8 cellular contexts compared by ENCODE assay signal in the genomic region with DNA sequence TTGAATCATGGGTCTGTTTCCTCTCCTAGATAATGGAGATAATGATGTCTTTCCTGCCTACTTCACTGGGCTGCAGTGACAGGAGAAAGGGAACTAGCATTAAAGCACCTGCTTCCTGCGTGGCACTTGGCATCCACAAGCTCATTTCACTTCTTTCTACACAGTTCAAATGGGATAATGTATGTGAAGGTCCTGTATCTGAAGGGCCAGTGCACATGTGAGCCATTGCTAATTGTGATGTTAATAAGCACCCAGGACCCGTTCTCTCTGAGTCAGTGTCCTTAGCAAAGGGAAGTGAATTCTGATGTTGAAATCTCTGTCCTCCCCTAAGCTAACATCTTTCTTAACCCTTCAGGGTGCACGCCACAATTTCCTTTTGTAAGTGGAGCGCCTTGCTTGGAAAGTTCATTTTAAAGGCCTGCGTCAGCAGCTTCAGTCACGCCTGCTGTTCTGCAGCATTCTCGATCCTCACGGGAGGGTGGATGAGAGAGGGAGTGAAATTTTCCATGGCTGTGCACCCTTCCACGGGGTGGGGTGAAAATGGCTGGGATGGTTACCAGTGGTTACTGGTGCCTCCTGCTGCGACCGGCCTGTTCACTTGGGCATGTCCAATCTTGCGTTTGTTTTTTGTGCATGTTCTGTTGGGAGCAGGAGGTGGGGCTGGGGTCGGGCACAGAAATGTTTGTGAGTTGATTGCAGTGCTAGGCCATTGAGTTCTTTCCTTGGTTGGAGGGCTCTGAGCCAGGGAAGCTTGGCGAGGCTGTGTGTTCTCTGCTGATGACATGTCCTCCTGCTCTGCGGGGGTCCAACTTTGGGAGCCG. TPM values are rescaled to one million over a fixed set of nuclear protein-coding genes. Genes with fewer than 3 reads are reported as not detected.
A peak's percentile ranks its signal among the peaks of the same experiment; 100 is the strongest.
DNase-seq lines count a peak whose midpoint lies in the region; ATAC-seq, FAIRE-seq and TF ChIP-seq lines count a peak whose summit lies in the region.

No MANE protein-coding gene starts in this region.

- H3K27ac ChIP-seq in left lung, result peak overlapping the region; percentile 58 to 82

- H3K36me3 ChIP-seq in bronchial epithelial cell (ENCODE audit: control insufficient read depth, insufficient read depth, low read length) (peaks cover 9% of the 10 kb centered on the region), left lung (peaks cover 0 to 7% of the 10 kb centered on the region in 2 donors)

- peaks cover 51 to 74% of the 10 kb centered on the region in 2 donors for H3K4me1 ChIP-seq in left lung

- peaks cover 39% of the 10 kb centered on the region for H3K4me1 Mint-ChIP-seq in type B pancreatic cell (ENCODE audit: unreplicated experiment)

- no peaks in the 10 kb centered on the region for H3K27me3 Mint-ChIP-seq in type B pancreatic cell

- H3K27ac Mint-ChIP-seq in type B pancreatic cell, result peak overlapping the region; percentile 95

- TF ChIP-seq CTCF in bronchial epithelial cell (IDR thresholded peaks at IDR 0.05; ENCODE audit: insufficient read depth, low read length, severe bottlenecking) (no peak), left lung (IDR thresholded peaks at IDR 0.05) (no peak), type B pancreatic cell (conservative IDR thresholded peaks at IDR 0.05) (no peak)

- DNase-seq in COLO668 (lab: John Stamatoyannopoulos, UW; ENCODE audit: unreplicated experiment) (peak; percentile 31), NCI-H146 treated with DMSO at 0.1 percent for 48 hours (lab: John Stamatoyannopoulos, UW; ENCODE audit: unreplicated experiment) (peak; percentile 27), bronchial epithelial cell (ENCODE audit: low read depth) (peak; percentile 98), left lung (peak in 1 of 2 donors; percentile 65), type B pancreatic cell (ENCODE audit: extremely low spot score, unreplicated experiment) (no peak)
- DNase-seq in activated effector memory CD4-positive, alpha-beta T cell treated with anti-CD3 and anti-CD28 coated beads, Interleukin-2, amount 50 U/mL, for 16 hours, result no peak

- H3K4me3 ChIP-seq in bronchial epithelial cell (ENCODE audit: low read depth, low read length) (peak overlapping the region; percentile 28), left lung (peak overlapping the region in 1 of 2 donors; percentile 1)

- H3K27me3 ChIP-seq in bronchial epithelial cell (ENCODE audit: control insufficient read depth, insufficient read depth, low read length) (no peaks in the 10 kb centered on the region), left lung (no peaks in the 10 kb centered on the region)

- FAIRE-seq in bronchial epithelial cell (lab: Jason Lieb, UNC), result peak; percentile 92

- no peaks in the 10 kb centered on the region for H3K9me3 Mint-ChIP-seq in type B pancreatic cell

- no peaks in the 10 kb centered on the region for H3K9me3 ChIP-seq in left lung

- intact Hi-C loops in left lung (cut with DNase I), result no loop called here

- H3K4me3 Mint-ChIP-seq in type B pancreatic cell, result peak overlapping the region; percentile 74

- ATAC-seq in left lung (peak; percentile 46), GM21723 (IDR thresholded peaks at IDR 0.05; ENCODE audit: unreplicated experiment) (no peak), HG03342 (IDR thresholded peaks at IDR 0.05; ENCODE audit: unreplicated experiment) (no peak)

- peaks cover 6% of the 10 kb centered on the region for H3K36me3 Mint-ChIP-seq in type B pancreatic cell

RNA-seq across cellular contexts. Expression of gene HK1, which starts 59.2 kb away (rescaled TPM):
- 170 and 182 TPM in 2 replicates for total RNA-seq in bronchial epithelial cell
- total RNA-seq in left lung, result 100 to 1,000 TPM in 1 of 2 donors, 10 to 100 TPM in 1; 88.8 to 126 TPM
- 60.8 and 87.9 TPM in 2 replicates for total RNA-seq in type B pancreatic cell (ENCODE audit: low replicate concordance)

Comparison
In these comparisons a context has a peak if more than half of its experiments do, and no peak if none do; other contexts are left out.
1. DNase-seq: peak in COLO668 (single experiment), NCI-H146 treated with DMSO at 0.1 percent for 48 hours (single experiment) and bronchial epithelial cell (single experiment); none in type B pancreatic cell (single experiment) and activated effector memory CD4-positive, alpha-beta T cell treated with anti-CD3 and anti-CD28 coated beads, Interleukin-2, amount 50 U/mL, for 16 hours (single experiment).